Comparison of ENCODE assay signal across 22 cellular contexts in the genomic region with DNA sequence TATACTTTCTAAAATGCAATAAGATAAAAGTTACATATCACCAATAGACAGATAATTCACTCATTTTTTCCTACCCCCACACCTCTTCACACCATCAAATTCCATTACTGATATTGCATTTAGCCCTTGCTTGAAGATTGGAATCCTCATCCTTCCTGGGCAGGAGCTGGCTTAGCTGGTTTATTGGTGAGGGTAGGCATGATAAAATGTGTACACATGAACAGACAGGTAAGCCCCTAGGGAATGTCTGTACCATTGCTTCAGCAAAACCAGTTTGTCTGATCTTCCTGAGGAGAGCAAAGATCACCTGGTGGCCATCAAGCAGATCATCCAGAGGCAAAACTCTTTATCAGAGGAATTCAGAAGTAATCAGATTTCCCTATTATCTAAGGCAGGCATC. TPM values are rescaled to one million over a fixed set of nuclear protein-coding genes. Genes with fewer than 3 reads are reported as not detected.
DNase-seq lines count a peak whose midpoint lies in the region; ATAC-seq and TF ChIP-seq lines count a peak whose summit lies in the region.
"Had no signal": no experiment of that assay in that cellular context is flagged by ENCODE, and none has a peak within 500 bp of the region (broad histone marks: within the 10 kb centered on the region; RNA-seq: fewer than 3 reads in every experiment).

No MANE protein-coding gene starts in this region.

- no peaks in the 10 kb centered on the region for H3K36me3 Mint-ChIP-seq in endodermal cell (ENCODE audit: low read depth)

- ATAC-seq in left colon (peak; percentile 38), GM18867 (IDR thresholded peaks at IDR 0.05; ENCODE audit: unreplicated experiment) (no peak)

- peaks cover 26% of the 10 kb centered on the region for H3K4me1 Mint-ChIP-seq in endodermal cell

- no peak overlapping the region for H3K9ac ChIP-seq in endodermal cell (ENCODE audit: extremely low read depth, low read length, poor library complexity, severe bottlenecking)
- H3K9ac ChIP-seq: GM23248 had no signal

- H3K27me3 Mint-ChIP-seq in endodermal cell (ENCODE audit: insufficient read depth): peaks cover 18% of the 10 kb centered on the region

- no peaks in the 10 kb centered on the region for H3K9me3 ChIP-seq in endodermal cell (ENCODE audit: control insufficient read depth, low read length)
- H3K9me3 ChIP-seq: SJCRH30 had no signal

- no peaks in the 10 kb centered on the region for H3K9me3 Mint-ChIP-seq in endodermal cell

- H3K4me1 ChIP-seq in endodermal cell (ENCODE audit: control insufficient read depth, insufficient read depth, low read length): peaks cover 5% of the 10 kb centered on the region
- H3K4me1 ChIP-seq: SJCRH30 had no signal

- intact Hi-C loops in left colon (cut with DNase I, micrococcal nuclease): no loop called here

- TF ChIP-seq CTCF in C4-2B (conservative IDR thresholded peaks at IDR 0.05): peak; percentile 20
- peak; percentile 40 for TF ChIP-seq CTCF in endodermal cell (conservative IDR thresholded peaks at IDR 0.05)

- peak overlapping the region; percentile 77 for H3K27ac ChIP-seq in C4-2B
- H3K27ac ChIP-seq in endodermal cell (ENCODE audit: low read depth, low read length): no peak overlapping the region
- H3K27ac ChIP-seq: GM23248, SJCRH30 had no signal

- H3K27ac Mint-ChIP-seq in endodermal cell: no peak overlapping the region

- DNase-seq in NCI-H526 (lab: John Stamatoyannopoulos, UW) (peak; percentile 65 to 70), endodermal cell (no peak), left colon (no peak), NCI-H2081 treated with DMSO at 0.1 percent for 48 hours (lab: John Stamatoyannopoulos, UW) (no peak), 8988T (no peak), NCI-H524 (lab: John Stamatoyannopoulos, UW) (no peak)
- DNase-seq: ACHN; AML-193; GM23248; KG1; NCI-H1048; NCI-H1436 treated with DMSO at 0.1 percent for 48 hours; NCI-H2029 treated with DMSO at 0.1 percent for 48 hours; NCI-H2227 treated with DMSO at 0.1 percent for 48 hours; NK-92 treated with Interleukin-12 subunit alpha and Interleukin-12 subunit beta, amount 100 ng/mL, for 24 hours; RPMI8226; SJCRH30 had no signal

- no peak overlapping the region for H3K4me3 ChIP-seq in endodermal cell (ENCODE audit: low read length)
- H3K4me3 ChIP-seq: GM23248, SJCRH30 had no signal

- no peak overlapping the region for H3K4me3 Mint-ChIP-seq in endodermal cell

- no peaks in the 10 kb centered on the region for H3K27me3 ChIP-seq in endodermal cell (ENCODE audit: control insufficient read depth, insufficient read depth, low read length, poor library complexity, severe bottlenecking)
- H3K27me3 ChIP-seq: SJCRH30 had no signal

- H3K36me3 ChIP-seq in endodermal cell (ENCODE audit: control insufficient read depth, insufficient read depth, low read length): no peaks in the 10 kb centered on the region
- H3K36me3 ChIP-seq: SJCRH30 had no signal

RNA-seq across cellular contexts. Expression of a gene that starts 6.8 kb away (rescaled TPM):
- 1 to 10 TPM; 2.7 to 3.4 TPM for total RNA-seq in endodermal cell
- 61.4 TPM for polyA plus RNA-seq in endodermal cell (2013, experiment 1 of 2)
- 55.5 TPM for polyA plus RNA-seq in endodermal cell (2013, experiment 2 of 2)
- total RNA-seq in left colon: not detected
- total RNA-seq: G401, GM23248, M059J, OCI-LY7 had no signal
- polyA plus RNA-seq: GM23248 had no signal

RNA-seq across cellular contexts. Expression of a gene that starts 16.3 kb away (rescaled TPM):
- 1 to 10 TPM; 2.8 to 3.2 TPM for total RNA-seq in endodermal cell
- polyA plus RNA-seq in endodermal cell (2013, experiment 1 of 2): 6.4 TPM
- polyA plus RNA-seq in endodermal cell (2013, experiment 2 of 2): 4.7 TPM
- total RNA-seq in left colon: 100 to 1,000 TPM; 129 to 186 TPM
- total RNA-seq: OCI-LY7 had no signal

Comparison
In these comparisons a context has a peak if more than half of its experiments do, and no peak if none do; other contexts are left out.
1. DNase-seq: peak in NCI-H526 (2 of 2); none in endodermal cell (single experiment), left colon (0 of 2), NCI-H2081 treated with DMSO at 0.1 percent for 48 hours (single experiment), 8988T (single experiment) and NCI-H524 (0 of 2).
2. RNA of a gene that starts 16.3 kb away (total RNA-seq): 129 to 186 TPM in left colon; 2.8 to 3.2 TPM in endodermal cell; every median in the first group is over 10 times any median in the second.